15 cellular contexts compared by ENCODE assay signal in genomic region chr11:35563413-35564245, GRCh38. TPM values are rescaled to one million over a fixed set of nuclear protein-coding genes. Genes with fewer than 3 reads are reported as not detected.
"Had no signal": no experiment of that assay in that cellular context is flagged by ENCODE, and none has a peak within 500 bp of the region (broad histone marks: within the 10 kb centered on the region; RNA-seq: fewer than 3 reads in every experiment).

No MANE protein-coding gene starts in this region.

- H3K36me3 ChIP-seq: colonic mucosa, heart left ventricle, tibial nerve had no signal

- H3K9me3 ChIP-seq: colonic mucosa had no signal

- H3K4me3 ChIP-seq: colonic mucosa, tibial nerve had no signal

- ATAC-seq: activated CD8-positive, alpha-beta T cell treated with anti-CD3 and anti-CD28 coated beads, Interleukin-2, amount 10 ng/mL, durations not matched to agents 7 days and 5 days; activated naive CD8-positive, alpha-beta T cell treated with anti-CD3 and anti-CD28 coated beads, Interleukin-2, amount 50 U/mL, for 24 hours; heart left ventricle; stimulated activated effector memory CD8-positive, alpha-beta T cell treated with anti-CD3 and anti-CD28 coated beads, Interleukin-12 subunit alpha, Interleukin-12 subunit beta, amount 100 ng/mL, for 72 hours; WTC11 had no signal

- DNase-seq: activated CD4-positive, alpha-beta T cell treated with anti-CD3 and anti-CD28 coated beads for 48 hours; activated CD8-positive, alpha-beta memory T cell treated with anti-CD3 and anti-CD28 coated beads, Interleukin-2, amount 50 U/mL, for 48 hours; activated CD8-positive, alpha-beta T cell treated with anti-CD3 and anti-CD28 coated beads, Interleukin-2, amount 10 ng/mL, durations not matched to agents 7 days and 5 days; activated naive CD4-positive, alpha-beta T cell; activated naive CD8-positive, alpha-beta T cell treated with anti-CD3 and anti-CD28 coated beads, Interleukin-2, amount 50 U/mL, for 24 hours; colonic mucosa; effector CD8-positive, alpha-beta T cell; foreskin melanocyte; heart left ventricle; right cardiac atrium had no signal

- H3K4me1 ChIP-seq: colonic mucosa had no signal

- H3K36me3 Mint-ChIP-seq: stimulated activated effector memory CD8-positive, alpha-beta T cell treated with anti-CD3 and anti-CD28 coated beads, Interleukin-12 subunit alpha, Interleukin-12 subunit beta, amount 100 ng/mL, for 72 hours had no signal

- H3K27ac ChIP-seq: colonic mucosa, tibial nerve had no signal

- H3K9me3 Mint-ChIP-seq: activated T-helper 1 cell treated with anti-CD3 and anti-CD28 coated beads, Interleukin-12 subunit alpha, Interleukin-12 subunit beta, Interleukin-2, Interleukin-4 antibody, amounts not matched to agents 30 ng/mL and 10 ng/mL and 1 ng/mL, durations not matched to agents 14 hours and 24 hours and 36 hours had no signal

- H3K4me3 Mint-ChIP-seq: activated CD8-positive, alpha-beta T cell treated with anti-CD3 and anti-CD28 coated beads, Interleukin-2, amount 10 ng/mL, durations not matched to agents 7 days and 5 days; activated naive CD8-positive, alpha-beta T cell treated with anti-CD3 and anti-CD28 coated beads, Interleukin-2, amount 50 U/mL, for 24 hours; activated T-helper 1 cell treated with anti-CD3 and anti-CD28 coated beads, Interleukin-12 subunit alpha, Interleukin-12 subunit beta, Interleukin-2, Interleukin-4 antibody, amounts not matched to agents 30 ng/mL and 10 ng/mL and 1 ng/mL, durations not matched to agents 14 hours and 24 hours and 36 hours; stimulated activated effector memory CD8-positive, alpha-beta T cell treated with anti-CD3 and anti-CD28 coated beads, Interleukin-12 subunit alpha, Interleukin-12 subunit beta, amount 100 ng/mL, for 72 hours; T-helper 1 cell treated with Interleukin-12 subunit alpha and Interleukin-12 subunit beta and Interleukin-4 antibody, amounts not matched to agents 30 μg/mL and 1 μg/mL, for 36 hours; WTC11 had no signal

- H3K4me1 Mint-ChIP-seq: activated naive CD8-positive, alpha-beta T cell treated with anti-CD3 and anti-CD28 coated beads, Interleukin-2, amount 50 U/mL, for 24 hours; stimulated activated effector memory CD8-positive, alpha-beta T cell treated with anti-CD3 and anti-CD28 coated beads, Interleukin-12 subunit alpha, Interleukin-12 subunit beta, amount 100 ng/mL, for 72 hours had no signal

- H3K27me3 ChIP-seq: colonic mucosa, heart left ventricle, tibial nerve had no signal

- H3K27ac Mint-ChIP-seq: activated CD8-positive, alpha-beta T cell treated with anti-CD3 and anti-CD28 coated beads, Interleukin-2, amount 10 ng/mL, durations not matched to agents 7 days and 5 days; activated naive CD8-positive, alpha-beta T cell treated with anti-CD3 and anti-CD28 coated beads, Interleukin-2, amount 50 U/mL, for 24 hours; activated T-helper 1 cell treated with anti-CD3 and anti-CD28 coated beads, Interleukin-12 subunit alpha, Interleukin-12 subunit beta, Interleukin-2, Interleukin-4 antibody, amounts not matched to agents 30 ng/mL and 10 ng/mL and 1 ng/mL, durations not matched to agents 14 hours and 24 hours and 36 hours; stimulated activated effector memory CD8-positive, alpha-beta T cell treated with anti-CD3 and anti-CD28 coated beads, Interleukin-12 subunit alpha, Interleukin-12 subunit beta, amount 100 ng/mL, for 72 hours; T-helper 1 cell treated with Interleukin-12 subunit alpha and Interleukin-12 subunit beta and Interleukin-4 antibody, amounts not matched to agents 30 μg/mL and 1 μg/mL, for 36 hours; WTC11 had no signal

RNA-seq across cellular contexts. Expression of gene PAMR1, which starts 38.2 kb away (rescaled TPM):
- total RNA-seq: activated CD8-positive, alpha-beta T cell treated with anti-CD3 and anti-CD28 coated beads, Interleukin-2, amount 10 ng/mL, durations not matched to agents 7 days and 5 days; activated T-helper 1 cell treated with anti-CD3 and anti-CD28 coated beads, Interleukin-12 subunit alpha, Interleukin-12 subunit beta, Interleukin-2, Interleukin-4 antibody, amounts not matched to agents 30 ng/mL and 10 ng/mL and 1 ng/mL, durations not matched to agents 14 hours and 24 hours and 36 hours had no signal
